In the genomic region with DNA sequence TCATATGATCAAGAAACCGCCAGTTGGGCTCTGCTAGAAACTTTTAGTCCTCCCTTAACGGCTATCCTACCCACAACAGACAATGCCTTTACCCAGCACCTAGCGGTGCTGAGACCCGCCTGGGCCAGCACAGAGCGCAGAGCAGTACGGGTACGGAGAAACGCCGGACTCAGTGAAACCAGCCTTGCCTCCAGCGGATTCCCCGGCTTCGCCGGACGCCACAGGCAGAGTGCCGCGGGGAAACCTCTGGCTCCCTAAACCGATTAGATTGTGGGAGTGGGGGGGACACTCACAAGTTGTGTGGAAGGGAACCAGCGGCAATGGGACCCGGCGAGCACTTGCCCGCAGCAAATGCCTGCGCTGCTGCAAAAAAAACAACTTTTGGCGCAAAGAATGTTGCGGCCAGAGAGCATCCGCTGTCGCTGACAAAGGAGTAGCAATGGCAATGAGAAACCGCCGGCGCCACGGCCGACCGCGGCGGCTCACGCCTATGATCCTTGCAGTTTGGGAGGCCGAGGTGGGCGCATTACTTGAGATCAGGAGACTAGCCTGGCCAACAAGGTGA, we compare ENCODE assay signal across 8 cellular contexts.
DNase-seq lines count a peak whose midpoint lies in the region; ATAC-seq and TF ChIP-seq lines count a peak whose summit lies in the region.

No MANE protein-coding gene starts in this region.

- no peak for TF ChIP-seq EP300 in transverse colon (IDR thresholded peaks at IDR 0.05; ENCODE audit: low read depth)

- DNase-seq in breast epithelium (ENCODE audit: low spot score in 2 of 2) (no peak), MCF 10A (ENCODE audit: unreplicated experiment) (no peak), coronary artery (ENCODE audit: low spot score) (no peak), transverse colon (peak; percentile 33), BE2C (no peak)
- DNase-seq in activated CD4-positive, CD25-positive, alpha-beta regulatory T cell (lab: John Stamatoyannopoulos, UW) = peak in 3 of 4 experiments; percentile 4 to 26 (median 20)
- DNase-seq in natural killer cell treated with Interleukin-12 subunit alpha and Interleukin-12 subunit beta and Interleukin-15 and Interleukin-18, amount 100 ng/mL, for 72 hours (ENCODE audit: low spot score) = peak; percentile 71

- H3K27me3 Mint-ChIP-seq in MCF 10A (ENCODE audit: insufficient read depth, unreplicated experiment) = no peaks in the 10 kb centered on the region
- no peaks in the 10 kb centered on the region for H3K27me3 Mint-ChIP-seq in natural killer cell treated with Interleukin-12 subunit alpha and Interleukin-12 subunit beta and Interleukin-15 and Interleukin-18, amount 100 ng/mL, for 72 hours

- H3K36me3 Mint-ChIP-seq in MCF 10A (ENCODE audit: insufficient read depth, unreplicated experiment) = peaks cover 4% of the 10 kb centered on the region
- H3K36me3 Mint-ChIP-seq in natural killer cell treated with Interleukin-12 subunit alpha and Interleukin-12 subunit beta and Interleukin-15 and Interleukin-18, amount 100 ng/mL, for 72 hours = peaks cover 5% of the 10 kb centered on the region

- intact Hi-C loops in breast epithelium (cut with DNase I; ENCODE audit: low total_unique reads) (no loop called here), MCF 10A (cut with micrococcal nuclease) (loop anchor here (2.0 kb wide), 2 partner anchors 33 to 91 kb away; no protein-coding TSS in a partner anchor), transverse colon (cut with DNase I; ENCODE audit: low total_unique reads) (no loop called here)

- no peak overlapping the region for H3K4me3 Mint-ChIP-seq in MCF 10A (ENCODE audit: unreplicated experiment)
- peak overlapping the region; percentile 97 for H3K4me3 Mint-ChIP-seq in natural killer cell treated with Interleukin-12 subunit alpha and Interleukin-12 subunit beta and Interleukin-15 and Interleukin-18, amount 100 ng/mL, for 72 hours

- in situ Hi-C loops in transverse colon (cut with MboI; ENCODE audit: low pct_ligation_motif_present in 1 of 4, low pct_unique_long_range_greater_than_20kb in 1 of 4, low sequenced_read_pairs in 3 of 4) = loop anchor here in 2 of 4 donors (5.0 to 10.0 kb wide), 2 partner anchors 40 to 53 kb away; no protein-coding TSS in a partner anchor

- H3K4me3 ChIP-seq in breast epithelium (peak overlapping the region; percentile 60 to 85 (median 64)), coronary artery (peak overlapping the region; percentile 73), transverse colon (peak overlapping the region; percentile 18 to 85 (median 48)), BE2C (ENCODE audit: low read depth, low read length) (no peak overlapping the region)

- no peak for TF ChIP-seq CTCF in breast epithelium (IDR thresholded peaks at IDR 0.05)
- no peak for TF ChIP-seq CTCF in MCF 10A (IDR thresholded peaks at IDR 0.05; ENCODE audit: unreplicated experiment)
- no peak for TF ChIP-seq CTCF in coronary artery (IDR thresholded peaks at IDR 0.05)
- no peak for TF ChIP-seq CTCF in transverse colon (IDR thresholded peaks at IDR 0.05)
- TF ChIP-seq CTCF in BE2C (IDR thresholded peaks at IDR 0.05; ENCODE audit: low read depth, low read length) = no peak

- peaks cover 6% of the 10 kb centered on the region for H3K9me3 Mint-ChIP-seq in MCF 10A (ENCODE audit: unreplicated experiment)
- no peaks in the 10 kb centered on the region for H3K9me3 Mint-ChIP-seq in natural killer cell treated with Interleukin-12 subunit alpha and Interleukin-12 subunit beta and Interleukin-15 and Interleukin-18, amount 100 ng/mL, for 72 hours

- H3K27ac ChIP-seq in breast epithelium = peak overlapping the region; percentile 95
- H3K27ac ChIP-seq in coronary artery = peak overlapping the region; percentile 90 to 91
- peak overlapping the region; percentile 83 to 95 (median 87) for H3K27ac ChIP-seq in transverse colon

- H3K27me3 ChIP-seq in breast epithelium (peaks cover 0 to 29% of the 10 kb centered on the region in 2 donors), transverse colon (peaks cover 99% of the 10 kb centered on the region), BE2C (peaks cover 77% of the 10 kb centered on the region)

- no peaks in the 10 kb centered on the region for H3K4me1 ChIP-seq in breast epithelium
- H3K4me1 ChIP-seq in transverse colon = peaks cover 11 to 46% (median 28%) of the 10 kb centered on the region in 4 donors
- no peaks in the 10 kb centered on the region for H3K4me1 ChIP-seq in BE2C

- TF ChIP-seq POLR2A in breast epithelium (IDR thresholded peaks at IDR 0.05) (no peak), transverse colon (IDR thresholded peaks at IDR 0.05) (no peak)

- H3K9me3 ChIP-seq in breast epithelium (peaks cover 20 to 25% of the 10 kb centered on the region in 2 donors), transverse colon (no peaks in the 10 kb centered on the region), BE2C (no peaks in the 10 kb centered on the region)

- ATAC-seq in HG03139 (IDR thresholded peaks at IDR 0.05; ENCODE audit: unreplicated experiment) = peak; percentile 21
- peak; percentile 58 to 63 for ATAC-seq in natural killer cell treated with Interleukin-12 subunit alpha and Interleukin-12 subunit beta and Interleukin-15 and Interleukin-18, amount 100 ng/mL, for 72 hours

- H3K4me1 Mint-ChIP-seq in MCF 10A (ENCODE audit: insufficient read depth, unreplicated experiment) = no peaks in the 10 kb centered on the region
- peaks cover 33 to 38% of the 10 kb centered on the region in 2 donors for H3K4me1 Mint-ChIP-seq in natural killer cell treated with Interleukin-12 subunit alpha and Interleukin-12 subunit beta and Interleukin-15 and Interleukin-18, amount 100 ng/mL, for 72 hours (ENCODE audit: low read depth in 2 of 2)

- H3K36me3 ChIP-seq in breast epithelium (no peaks in the 10 kb centered on the region), transverse colon (no peaks in the 10 kb centered on the region), BE2C (no peaks in the 10 kb centered on the region)

- BruUV-seq in MCF 10A (replicated peaks; lab: Mats Ljungman, UMichigan) = no TSS peak

- H3K27ac Mint-ChIP-seq in MCF 10A (ENCODE audit: low read depth, unreplicated experiment) = no peak overlapping the region
- peak overlapping the region; percentile 95 to 98 for H3K27ac Mint-ChIP-seq in natural killer cell treated with Interleukin-12 subunit alpha and Interleukin-12 subunit beta and Interleukin-15 and Interleukin-18, amount 100 ng/mL, for 72 hours

- WGBS in transverse colon (ENCODE audit: low coverage in 1 of 2), 2 donors = 5% methylated on average over 37 of the region's 37 CpGs; no CpG with 5 or more reads in 1 of the 2 donors

- CTCF ChIA-PET in MCF 10A (lab: Yijun Ruan, JAX) = interaction anchor here (0.6 kb wide), 1 partner anchor 54 kb away, joined by 3 read pairs; no protein-coding TSS in a partner anchor

- POLR2A ChIA-PET in MCF 10A (lab: Yijun Ruan, JAX) = no interaction called here

Comparison
In these comparisons a context has a peak if more than half of its experiments do, and no peak if none do; other contexts are left out.
1. DNase-seq: peak in activated CD4-positive, CD25-positive, alpha-beta regulatory T cell (3 of 4), natural killer cell treated with Interleukin-12 subunit alpha and Interleukin-12 subunit beta and Interleukin-15 and Interleukin-18, amount 100 ng/mL, for 72 hours (single experiment) and transverse colon (single experiment); none in breast epithelium (0 of 2), MCF 10A (single experiment), coronary artery (single experiment) and BE2C (single experiment).
2. Peak in every context shown above with its lines, with median percentiles within 50 percentile points of each other: H3K27ac ChIP-seq.